19 cellular contexts compared by ENCODE assay signal in genomic region chr12:62290804-62291203, GRCh38. TPM values are rescaled to one million over a fixed set of nuclear protein-coding genes. Genes with fewer than 3 reads are reported as not detected.
DNase-seq lines count a peak whose midpoint lies in the region; ATAC-seq and TF ChIP-seq lines count a peak whose summit lies in the region.
"Had no signal": no experiment of that assay in that cellular context is flagged by ENCODE, and none has a peak within 500 bp of the region (broad histone marks: within the 10 kb centered on the region; RNA-seq: fewer than 3 reads in every experiment).

No MANE protein-coding gene starts in this region.

- no peaks in the 10 kb centered on the region for H3K27me3 Mint-ChIP-seq in activated CD4-positive, alpha-beta T cell treated with anti-CD3 and anti-CD28 coated beads, Interleukin-2, amount 10 ng/mL, durations not matched to agents 24 days and 14 days
- no peaks in the 10 kb centered on the region for H3K27me3 Mint-ChIP-seq in activated T-helper 17 cell treated with anti-CD3 and anti-CD28 coated beads, Interleukin-2, amount 50 U/mL, for 72 hours
- H3K27me3 Mint-ChIP-seq in CD14-positive monocyte (ENCODE audit: low read depth in 3 of 3), result peaks cover 0 to 3% (median 0%) of the 10 kb centered on the region in 3 donors

- in situ Hi-C loops in Caki2 (cut with HindIII; ENCODE audit: low pct_unique_long_range_greater_than_20kb, low sequenced_read_pairs), result no loop called here
- in situ Hi-C loops in brain microvascular endothelial cell (cut with HindIII; ENCODE audit: low pct_ligation_motif_present, low sequenced_read_pairs), result no loop called here

- H3K9me3 Mint-ChIP-seq in activated CD4-positive, alpha-beta T cell treated with anti-CD3 and anti-CD28 coated beads, Interleukin-2, amount 10 ng/mL, durations not matched to agents 24 days and 14 days, result peaks cover 23% of the 10 kb centered on the region
- no peaks in the 10 kb centered on the region for H3K9me3 Mint-ChIP-seq in activated T-helper 17 cell treated with anti-CD3 and anti-CD28 coated beads, Interleukin-2, amount 50 U/mL, for 72 hours
- no peaks in the 10 kb centered on the region for H3K9me3 Mint-ChIP-seq in CD14-positive monocyte

- H3K27ac ChIP-seq in left ventricle myocardium inferior (replicated peaks), result no peak overlapping the region
- no peak overlapping the region for H3K27ac ChIP-seq in brain microvascular endothelial cell
- H3K27ac ChIP-seq: BLaER1, Peyer's patch had no signal

- peaks cover 33% of the 10 kb centered on the region for H3K4me1 ChIP-seq in left ventricle myocardium inferior

- DNase-seq in activated CD4-positive, alpha-beta T cell treated with anti-CD3 and anti-CD28 coated beads, Interleukin-2, amount 10 ng/mL, durations not matched to agents 24 days and 14 days, result no peak
- DNase-seq in activated CD4-positive, alpha-beta T cell treated with anti-CD3 and anti-CD28 coated beads, Interleukin-2, amount 50 U/mL, for 4 hours, result no peak
- DNase-seq in Caki2 (ENCODE audit: low read depth), result peak; percentile 8
- DNase-seq in kidney tubule cell (ENCODE audit: low spot score), result peak; percentile 20
- no peak for DNase-seq in left ventricle myocardium inferior
- no peak for DNase-seq in CD14-positive monocyte (ENCODE audit: low spot score)
- no peak for DNase-seq in brain microvascular endothelial cell
- DNase-seq: 8988T, COR-L47, DMS53, HCEC 1CT, MV-4-11, NCI-H1417 treated with DMSO at 0.1 percent for 48 hours, NCI-H2029, NCI-H510A, NCI-H82, Peyer's patch had no signal

- peaks cover 31% of the 10 kb centered on the region for H3K9me3 ChIP-seq in left ventricle myocardium inferior (replicated peaks)

- intact Hi-C loops in activated CD4-positive, alpha-beta T cell treated with anti-CD3 and anti-CD28 coated beads, Interleukin-2, amount 10 ng/mL, durations not matched to agents 24 days and 14 days (cut with micrococcal nuclease), result loop anchor here (5.0 kb wide), 1 partner anchor 34 kb away; no protein-coding TSS in a partner anchor
- intact Hi-C loops in left ventricle myocardium inferior (cut with micrococcal nuclease), result no loop called here
- intact Hi-C loops in CD14-positive monocyte (cut with micrococcal nuclease), result no loop called here

- peaks cover 72% of the 10 kb centered on the region for H3K36me3 Mint-ChIP-seq in activated CD4-positive, alpha-beta T cell treated with anti-CD3 and anti-CD28 coated beads, Interleukin-2, amount 10 ng/mL, durations not matched to agents 24 days and 14 days (ENCODE audit: low read depth)
- peaks cover 70% of the 10 kb centered on the region for H3K36me3 Mint-ChIP-seq in activated T-helper 17 cell treated with anti-CD3 and anti-CD28 coated beads, Interleukin-2, amount 50 U/mL, for 72 hours (ENCODE audit: low read depth)
- peaks cover 20 to 31% of the 10 kb centered on the region in 2 donors for H3K36me3 Mint-ChIP-seq in CD14-positive monocyte

- peaks cover 22% of the 10 kb centered on the region for H3K36me3 ChIP-seq in left ventricle myocardium inferior
- peaks cover 9% of the 10 kb centered on the region for H3K36me3 ChIP-seq in brain microvascular endothelial cell (replicated peaks)

- H3K27ac Mint-ChIP-seq in activated CD4-positive, alpha-beta T cell treated with anti-CD3 and anti-CD28 coated beads, Interleukin-2, amount 10 ng/mL, durations not matched to agents 24 days and 14 days, result peak overlapping the region; percentile 60
- H3K27ac Mint-ChIP-seq in activated T-helper 17 cell treated with anti-CD3 and anti-CD28 coated beads, Interleukin-2, amount 50 U/mL, for 72 hours, result peak overlapping the region; percentile 15
- peak overlapping the region in 3 of 7 donors; percentile 9 to 33 (median 10) for H3K27ac Mint-ChIP-seq in CD14-positive monocyte

- H3K4me3 ChIP-seq in left ventricle myocardium inferior (no peak overlapping the region), brain microvascular endothelial cell (ENCODE audit: low read depth, low read length) (no peak overlapping the region)
- H3K4me3 ChIP-seq: BLaER1, Peyer's patch had no signal

- no peaks in the 10 kb centered on the region for H3K27me3 ChIP-seq in left ventricle myocardium inferior (ENCODE audit: low read depth)
- H3K27me3 ChIP-seq in brain microvascular endothelial cell (replicated peaks), result no peaks in the 10 kb centered on the region
- H3K27me3 ChIP-seq: BLaER1, Peyer's patch had no signal

- peak overlapping the region; percentile 25 for H3K4me3 Mint-ChIP-seq in activated CD4-positive, alpha-beta T cell treated with anti-CD3 and anti-CD28 coated beads, Interleukin-2, amount 10 ng/mL, durations not matched to agents 24 days and 14 days
- peak overlapping the region; percentile 47 for H3K4me3 Mint-ChIP-seq in activated T-helper 17 cell treated with anti-CD3 and anti-CD28 coated beads, Interleukin-2, amount 50 U/mL, for 72 hours
- no peak overlapping the region for H3K4me3 Mint-ChIP-seq in CD14-positive monocyte

- TF ChIP-seq CTCF in left ventricle myocardium inferior (IDR thresholded peaks at IDR 0.05; ENCODE audit: borderline replicate concordance), result no peak
- TF ChIP-seq CTCF in CD14-positive monocyte (IDR thresholded peaks at IDR 0.05), result no peak
- TF ChIP-seq CTCF in brain microvascular endothelial cell (IDR thresholded peaks at IDR 0.05; ENCODE audit: low read depth, low read length, missing control alignments), result no peak

- H3K4me1 Mint-ChIP-seq in activated CD4-positive, alpha-beta T cell treated with anti-CD3 and anti-CD28 coated beads, Interleukin-2, amount 10 ng/mL, durations not matched to agents 24 days and 14 days, result peaks cover 71% of the 10 kb centered on the region
- H3K4me1 Mint-ChIP-seq in activated T-helper 17 cell treated with anti-CD3 and anti-CD28 coated beads, Interleukin-2, amount 50 U/mL, for 72 hours, result peaks cover 75% of the 10 kb centered on the region
- H3K4me1 Mint-ChIP-seq in CD14-positive monocyte, result peaks cover 70% of the 10 kb centered on the region

- ATAC-seq in activated T-helper 17 cell treated with anti-CD3 and anti-CD28 coated beads, Interleukin-2, amount 50 U/mL, for 72 hours (replicated peaks), result peak; percentile 44

RNA-seq across cellular contexts. Expression of gene USP15, which starts 30.6 kb away (rescaled TPM):
- total RNA-seq in activated CD4-positive, alpha-beta T cell treated with anti-CD3 and anti-CD28 coated beads, Interleukin-2, amount 10 ng/mL, durations not matched to agents 24 days and 14 days, result 102 and 112 TPM in 2 replicates
- 13.1 and 21.3 TPM in 2 replicates for total RNA-seq in Caki2 (2014; rRNA removed; shearing (Covaris generic); ENCODE audit: low replicate concordance)
- 100 to 1,000 TPM in 1 of 2 donors, 10 to 100 TPM in 1; 83.4 to 113 TPM for total RNA-seq in activated T-helper 17 cell treated with anti-CD3 and anti-CD28 coated beads, Interleukin-2, amount 50 U/mL, for 72 hours
- 58.0 TPM for total RNA-seq in left ventricle myocardium inferior
- 100 to 1,000 TPM; 146 to 180 TPM for polyA plus RNA-seq in CD14-positive monocyte

Comparison
In these comparisons a context has a peak if more than half of its experiments do, and no peak if none do; other contexts are left out.
1. DNase-seq: peak in Caki2 (single experiment) and kidney tubule cell (single experiment); none in activated CD4-positive, alpha-beta T cell treated with anti-CD3 and anti-CD28 coated beads, Interleukin-2, amount 10 ng/mL, durations not matched to agents 24 days and 14 days (single experiment), activated CD4-positive, alpha-beta T cell treated with anti-CD3 and anti-CD28 coated beads, Interleukin-2, amount 50 U/mL, for 4 hours (0 of 2), left ventricle myocardium inferior (single experiment), CD14-positive monocyte (single experiment) and brain microvascular endothelial cell (single experiment).
2. H3K4me3 Mint-ChIP-seq: peak in activated CD4-positive, alpha-beta T cell treated with anti-CD3 and anti-CD28 coated beads, Interleukin-2, amount 10 ng/mL, durations not matched to agents 24 days and 14 days (single experiment) and activated T-helper 17 cell treated with anti-CD3 and anti-CD28 coated beads, Interleukin-2, amount 50 U/mL, for 72 hours (single experiment); none in CD14-positive monocyte (0 of 2).